In genomic region chr2:160890667-160891352, GRCh38 we compare ENCODE assay signal across 25 cellular contexts.
"Had no signal": no experiment of that assay in that cellular context is flagged by ENCODE, and none has a peak within 500 bp of the region (broad histone marks: within the 10 kb centered on the region; RNA-seq: fewer than 3 reads in every experiment).

No MANE protein-coding gene starts in this region.

- H3K27ac ChIP-seq: Peyer's patch, RWPE1 had no signal

- DNase-seq: activated B cell treated with CpG ODN at 0.5 μM for 24 hours; activated CD4-positive, alpha-beta T cell treated with anti-CD3 and anti-CD28 coated beads for 1 hour; activated CD4-positive, alpha-beta T cell treated with anti-CD3 and anti-CD28 coated beads, Interleukin-2, amount 10 ng/mL, durations not matched to agents 24 days and 14 days; activated CD4-positive, alpha-beta T cell treated with anti-CD3 and anti-CD28 coated beads, Interleukin-2, amount 50 U/mL, for 48 hours; activated CD8-positive, alpha-beta memory T cell treated with anti-CD3 and anti-CD28 coated beads for 24 hours; activated gamma-delta T cell treated with Interleukin-2 at 50 U/mL for 16 hours; activated naive CD4-positive, alpha-beta T cell treated with anti-CD3 and anti-CD28 coated beads, Interleukin-2, amount 10 ng/mL, durations not matched to agents 7 days and 5 days; activated naive CD8-positive, alpha-beta T cell treated with anti-CD3 and anti-CD28 coated beads for 36 hours; activated T-cell treated with anti-CD3 and anti-CD28 coated beads, Interleukin-2, amount 50 U/mL, for 72 hours; anterior cingulate cortex; caudate nucleus; MG63; MV-4-11; NCI-H1092 treated with DMSO at 0.1 percent for 48 hours; NCI-H1417 treated with DMSO at 0.1 percent for 48 hours; NCI-H1694; NCI-H2029; NCI-H345; NCI-H510A; NCI-H774; Peyer's patch; SIG-M5; T-helper 17 cell; T-helper 9 cell had no signal

- H3K27me3 ChIP-seq: MG63, Peyer's patch had no signal

- H3K9me3 ChIP-seq: MG63, Peyer's patch had no signal

- H3K4me3 ChIP-seq: MG63, Peyer's patch had no signal

- H3K36me3 ChIP-seq: MG63, Peyer's patch had no signal

- H3K4me1 ChIP-seq: Peyer's patch had no signal
